Comparison of ENCODE assay signal across 22 cellular contexts in genomic region chr17:37735165-37735564, GRCh38. TPM values are rescaled to one million over a fixed set of nuclear protein-coding genes. Genes with fewer than 3 reads are reported as not detected.
DNase-seq lines count a peak whose midpoint lies in the region; ATAC-seq and TF ChIP-seq lines count a peak whose summit lies in the region.
"Had no signal": no experiment of that assay in that cellular context is flagged by ENCODE, and none has a peak within 500 bp of the region (broad histone marks: within the 10 kb centered on the region; RNA-seq: fewer than 3 reads in every experiment).

No MANE protein-coding gene starts in this region.

- H3K27me3 ChIP-seq in mesenchymal stem cell (ENCODE audit: control insufficient read depth in 1 of 2, insufficient read depth in 1 of 2, low read length in 2 of 2): peaks cover 0 to 80% of the 10 kb centered on the region in 2 experiments

- H2AK5ac ChIP-seq in mesenchymal stem cell (ENCODE audit: low read length, severe bottlenecking): no peak overlapping the region

- H3K27me3 Mint-ChIP-seq in WTC11 (ENCODE audit: low read depth): peaks cover 70% of the 10 kb centered on the region

- H3K36me3 Mint-ChIP-seq in WTC11: no peaks in the 10 kb centered on the region
- H3K36me3 Mint-ChIP-seq: CD8-positive, alpha-beta memory T cell had no signal

- no peak overlapping the region for H4K91ac ChIP-seq in mesenchymal stem cell (ENCODE audit: low read length)

- peaks cover 33% of the 10 kb centered on the region for H3K4me1 ChIP-seq in mesenchymal stem cell (ENCODE audit: control insufficient read depth, insufficient read depth, low read depth, low read length)
- H3K4me1 ChIP-seq: BE2C had no signal

- no peak overlapping the region for H2BK12ac ChIP-seq in mesenchymal stem cell (ENCODE audit: low read length in 2 of 2)

- peak; percentile 24 for DNase-seq in activated effector memory CD4-positive, alpha-beta T cell treated with anti-CD3 and anti-CD28 coated beads, Interleukin-2, amount 50 U/mL, for 16 hours
- DNase-seq in activated effector memory CD4-positive, alpha-beta T cell treated with Interleukin-2 at 50 U/mL for 16 hours: no peak
- DNase-seq in WTC11 (ENCODE audit: low spot score): peak; percentile 37
- DNase-seq in mesenchymal stem cell: no peak
- DNase-seq: ACHN; AML-193; BE2C; Calu3; CD4-positive, alpha-beta T cell; CD8-positive, alpha-beta memory T cell; COR-L47; DMS53; DMS79 treated with DMSO at 0.1 percent for 48 hours; HCEC 1CT had no signal

- peaks cover 0 to 55% of the 10 kb centered on the region in 2 experiments for H3K36me3 ChIP-seq in mesenchymal stem cell (ENCODE audit: control insufficient read depth in 1 of 2, insufficient read depth in 2 of 2, low read depth in 1 of 2, low read length in 2 of 2)
- H3K36me3 ChIP-seq: BE2C; BLaER1 treated with 17β-estradiol and CSF1 and Interleukin-3, amounts not matched to agents 10 nM and 100 nM had no signal

- 46% methylated on average over 4 of the region's 4 CpGs for WGBS in mesenchymal stem cell

- no peak overlapping the region for H3K27ac Mint-ChIP-seq in WTC11
- H3K27ac Mint-ChIP-seq: CD14-positive monocyte; CD4-positive, alpha-beta T cell; CD8-positive, alpha-beta memory T cell had no signal

- no peak overlapping the region for H3K4ac ChIP-seq in mesenchymal stem cell (ENCODE audit: low read depth in 1 of 2, low read length in 2 of 2)

- no peak overlapping the region for H2BK15ac ChIP-seq in mesenchymal stem cell (ENCODE audit: low read depth, poor library complexity, severe bottlenecking)

- ATAC-seq in WTC11 (peak; percentile 73), HG03025 (IDR thresholded peaks at IDR 0.05; ENCODE audit: low FRiP score, unreplicated experiment) (no peak), HG02973 (IDR thresholded peaks at IDR 0.05; ENCODE audit: unreplicated experiment) (no peak)
- ATAC-seq: A549 had no signal

- H3K4me2 ChIP-seq in mesenchymal stem cell (ENCODE audit: low read length, poor library complexity, severe bottlenecking): no peak overlapping the region
- H3K4me2 ChIP-seq: A549; BLaER1 treated with 17β-estradiol and CSF1 and Interleukin-3, amounts not matched to agents 10 nM and 100 nM had no signal

- CTCF ChIA-PET in WTC11 (lab: Charles Lee): no interaction called here

- POLR2A ChIA-PET in WTC11 (lab: Charles Lee): no interaction called here

- no peak overlapping the region for H2BK5ac ChIP-seq in mesenchymal stem cell (ENCODE audit: low read depth, low read length, poor library complexity, severe bottlenecking)

- H3K14ac ChIP-seq in mesenchymal stem cell (ENCODE audit: low read length in 2 of 2): no peak overlapping the region

- H3K27ac ChIP-seq in mesenchymal stem cell (ENCODE audit: low read length, poor library complexity, severe bottlenecking): peak overlapping the region; percentile 2
- H3K27ac ChIP-seq: 22Rv1; BLaER1 treated with 17β-estradiol and CSF1 and Interleukin-3, amounts not matched to agents 10 nM and 100 nM had no signal

- no peaks in the 10 kb centered on the region for H3K9me3 ChIP-seq in mesenchymal stem cell (ENCODE audit: control insufficient read depth, low read length)
- H3K9me3 ChIP-seq: A549; BE2C; BLaER1 treated with 17β-estradiol and CSF1 and Interleukin-3, amounts not matched to agents 10 nM and 100 nM had no signal

- TF ChIP-seq CTCF in WTC11 (IDR thresholded peaks at IDR 0.05): no peak

- no peak overlapping the region for H3K18ac ChIP-seq in mesenchymal stem cell (ENCODE audit: low read depth in 1 of 2, low read length in 2 of 2)

- no peak overlapping the region for H3K4me3 ChIP-seq in mesenchymal stem cell (ENCODE audit: insufficient read depth in 1 of 2, low read depth in 1 of 2, low read length in 2 of 2)
- H3K4me3 ChIP-seq: A549; BLaER1 treated with 17β-estradiol and CSF1 and Interleukin-3, amounts not matched to agents 10 nM and 100 nM had no signal

- H3K9ac ChIP-seq in mesenchymal stem cell (ENCODE audit: low read length): no peak overlapping the region
- H3K9ac ChIP-seq: BLaER1 treated with 17β-estradiol and CSF1 and Interleukin-3, amounts not matched to agents 10 nM and 100 nM had no signal

- no peak overlapping the region for H3K4me3 Mint-ChIP-seq in WTC11
- H3K4me3 Mint-ChIP-seq: CD14-positive monocyte; CD4-positive, alpha-beta T cell; CD8-positive, alpha-beta memory T cell had no signal

- H3K9me3 Mint-ChIP-seq in WTC11: 0 out of 2 replicates have a peak, but pooled peaks cover 3% of the 10 kb centered on the region
- H3K9me3 Mint-ChIP-seq: CD4-positive, alpha-beta T cell; CD8-positive, alpha-beta memory T cell had no signal

- no peaks in the 10 kb centered on the region for H3K79me1 ChIP-seq in mesenchymal stem cell (replicated peaks; ENCODE audit: low read length, poor library complexity, severe bottlenecking)

- H3K4me1 Mint-ChIP-seq in WTC11: peaks cover 7% of the 10 kb centered on the region; the same call in 1 of the 2 replicates
- H3K4me1 Mint-ChIP-seq: CD14-positive monocyte; CD8-positive, alpha-beta memory T cell had no signal

- H2AFZ ChIP-seq in mesenchymal stem cell (ENCODE audit: low read depth, low read length): no peak overlapping the region

- no peak overlapping the region for H2BK120ac ChIP-seq in mesenchymal stem cell (ENCODE audit: low read depth, low read length)

- H4K8ac ChIP-seq in mesenchymal stem cell (ENCODE audit: low read length): no peak overlapping the region

- H3K23ac ChIP-seq in mesenchymal stem cell (ENCODE audit: low read length in 2 of 2): no peak overlapping the region

TF ChIP-seq in WTC11, 78 proteins besides CTCF, POLR2A, EP300 and RAD21:
- TF ChIP-seq SMAD3 (CRISPR knock-in tag; IDR thresholded peaks at IDR 0.05; ENCODE audit: borderline replicate concordance) (no peak), ZNF317 (CRISPR knock-in tag; IDR thresholded peaks at IDR 0.05; ENCODE audit: borderline replicate concordance, low read depth) (no peak), JAZF1 (CRISPR knock-in tag; IDR thresholded peaks at IDR 0.05) (no peak), FOXP4 (CRISPR knock-in tag; IDR thresholded peaks at IDR 0.05) (no peak), ZNF396 (CRISPR knock-in tag; IDR thresholded peaks at IDR 0.05; ENCODE audit: borderline replicate concordance) (no peak), ATF1 (CRISPR knock-in tag; IDR thresholded peaks at IDR 0.05) (no peak), E2F1 (CRISPR knock-in tag; IDR thresholded peaks at IDR 0.05) (no peak), USF1 (CRISPR knock-in tag; IDR thresholded peaks at IDR 0.05) (no peak), GTF2I (CRISPR knock-in tag; conservative IDR thresholded peaks at IDR 0.05) (no peak)

RNA-seq across cellular contexts. Expression of gene HNF1B, which starts 9.7 kb away (rescaled TPM):
- total RNA-seq in WTC11 (2021): 0.14 to 0.26 TPM (median 0.23 TPM) in 3 replicates
- polyA plus RNA-seq in mesenchymal stem cell (2013, experiment 1 of 2): 0.03 TPM
- polyA plus RNA-seq in mesenchymal stem cell (2013, experiment 2 of 2): 0.03 TPM
- total RNA-seq: CD4-positive, alpha-beta T cell; Daoy; H4 had no signal
- polyA plus RNA-seq: CD14-positive monocyte; CD8-positive, alpha-beta memory T cell had no signal

Comparison
In these comparisons a context has a peak if more than half of its experiments do, and no peak if none do; other contexts are left out.
1. DNase-seq: peak in activated effector memory CD4-positive, alpha-beta T cell treated with anti-CD3 and anti-CD28 coated beads, Interleukin-2, amount 50 U/mL, for 16 hours (single experiment) and WTC11 (single experiment); none in activated effector memory CD4-positive, alpha-beta T cell treated with Interleukin-2 at 50 U/mL for 16 hours (single experiment) and mesenchymal stem cell (single experiment).